In genomic region chr11:62444271-62444833, GRCh38 we compare ENCODE assay signal across 8 cellular contexts. TPM values are rescaled to one million over a fixed set of nuclear protein-coding genes. Genes with fewer than 3 reads are reported as not detected.
DNase-seq lines count a peak whose midpoint lies in the region; ATAC-seq and TF ChIP-seq lines count a peak whose summit lies in the region.

No MANE protein-coding gene starts in this region.

- peaks cover 3% of the 10 kb centered on the region for H3K36me3 Mint-ChIP-seq in effector memory CD8-positive, alpha-beta T cell (ENCODE audit: insufficient read depth)
- H3K36me3 Mint-ChIP-seq in mesothelial cell of epicardium: no peaks in the 10 kb centered on the region
- no peaks in the 10 kb centered on the region for H3K36me3 Mint-ChIP-seq in stimulated activated memory B cell treated with anti-CD40 and anti-IgM and Interleukin-4, amounts not matched to agents 10 μg/mL and 1 μg/mL and 100 μg/mL, for 72 hours

- peak; percentile 42 for ATAC-seq in effector memory CD8-positive, alpha-beta T cell (replicated peaks)
- ATAC-seq in stimulated activated memory B cell treated with anti-CD40 and anti-IgM and Interleukin-4, amounts not matched to agents 10 μg/mL and 1 μg/mL and 100 μg/mL, for 72 hours: peak; percentile 91

- H3K27ac Mint-ChIP-seq in effector memory CD8-positive, alpha-beta T cell: peak overlapping the region in 1 of 2 donors; percentile 36
- no peak overlapping the region for H3K27ac Mint-ChIP-seq in mesothelial cell of epicardium
- H3K27ac Mint-ChIP-seq in stimulated activated memory B cell treated with anti-CD40 and anti-IgM and Interleukin-4, amounts not matched to agents 10 μg/mL and 1 μg/mL and 100 μg/mL, for 72 hours: peak overlapping the region; percentile 95

- H3K4me3 Mint-ChIP-seq in effector memory CD8-positive, alpha-beta T cell: peak overlapping the region in 1 of 2 donors; percentile 17
- H3K4me3 Mint-ChIP-seq in mesothelial cell of epicardium: peak overlapping the region; percentile 20
- peak overlapping the region; percentile 92 for H3K4me3 Mint-ChIP-seq in stimulated activated memory B cell treated with anti-CD40 and anti-IgM and Interleukin-4, amounts not matched to agents 10 μg/mL and 1 μg/mL and 100 μg/mL, for 72 hours

- DNase-seq in D341Med (ENCODE audit: low spot score) (peak; percentile 74), NCI-H1694 treated with DMSO at 0.1 percent for 48 hours (lab: John Stamatoyannopoulos, UW) (peak; percentile 12), mesothelial cell of epicardium (ENCODE audit: low spot score in 2 of 2, unreplicated experiment in 2 of 2) (no peak), HuH-7 (ENCODE audit: low spot score) (no peak), NCI-H774 (lab: John Stamatoyannopoulos, UW) (no peak)
- DNase-seq in activated CD4-positive, alpha-beta T cell treated with anti-CD3 and anti-CD28 coated beads for 4 hours: peak; percentile 26 to 33
- no peak for DNase-seq in effector memory CD8-positive, alpha-beta T cell

- H3K9me3 Mint-ChIP-seq in effector memory CD8-positive, alpha-beta T cell: no peaks in the 10 kb centered on the region
- H3K9me3 Mint-ChIP-seq in mesothelial cell of epicardium: no peaks in the 10 kb centered on the region
- H3K9me3 Mint-ChIP-seq in stimulated activated memory B cell treated with anti-CD40 and anti-IgM and Interleukin-4, amounts not matched to agents 10 μg/mL and 1 μg/mL and 100 μg/mL, for 72 hours: no peaks in the 10 kb centered on the region

- no peak for TF ChIP-seq CTCF in mesothelial cell of epicardium (IDR thresholded peaks at IDR 0.05; ENCODE audit: unreplicated experiment)

- H3K27me3 Mint-ChIP-seq in effector memory CD8-positive, alpha-beta T cell: peaks cover 28 to 39% of the 10 kb centered on the region in 2 donors
- no peaks in the 10 kb centered on the region for H3K27me3 Mint-ChIP-seq in mesothelial cell of epicardium (ENCODE audit: low read depth)
- no peaks in the 10 kb centered on the region for H3K27me3 Mint-ChIP-seq in stimulated activated memory B cell treated with anti-CD40 and anti-IgM and Interleukin-4, amounts not matched to agents 10 μg/mL and 1 μg/mL and 100 μg/mL, for 72 hours

- H3K4me1 Mint-ChIP-seq in effector memory CD8-positive, alpha-beta T cell (ENCODE audit: low read depth in 2 of 2): peaks cover 4 to 5% of the 10 kb centered on the region in 2 donors
- H3K4me1 Mint-ChIP-seq in mesothelial cell of epicardium: peaks cover 29% of the 10 kb centered on the region
- peaks cover 26% of the 10 kb centered on the region for H3K4me1 Mint-ChIP-seq in stimulated activated memory B cell treated with anti-CD40 and anti-IgM and Interleukin-4, amounts not matched to agents 10 μg/mL and 1 μg/mL and 100 μg/mL, for 72 hours

RNA-seq across cellular contexts. Expression of gene SCGB1A1, which starts 25.5 kb away (rescaled TPM):
- total RNA-seq in mesothelial cell of epicardium: not detected in 3 replicates

Comparison
In these comparisons a context has a peak if more than half of its experiments do, and no peak if none do; other contexts are left out.
1. DNase-seq: peak in D341Med (single experiment), NCI-H1694 treated with DMSO at 0.1 percent for 48 hours (single experiment) and activated CD4-positive, alpha-beta T cell treated with anti-CD3 and anti-CD28 coated beads for 4 hours (2 of 2); none in effector memory CD8-positive, alpha-beta T cell (0 of 3), mesothelial cell of epicardium (0 of 2), HuH-7 (single experiment) and NCI-H774 (single experiment).